In the genomic region with DNA sequence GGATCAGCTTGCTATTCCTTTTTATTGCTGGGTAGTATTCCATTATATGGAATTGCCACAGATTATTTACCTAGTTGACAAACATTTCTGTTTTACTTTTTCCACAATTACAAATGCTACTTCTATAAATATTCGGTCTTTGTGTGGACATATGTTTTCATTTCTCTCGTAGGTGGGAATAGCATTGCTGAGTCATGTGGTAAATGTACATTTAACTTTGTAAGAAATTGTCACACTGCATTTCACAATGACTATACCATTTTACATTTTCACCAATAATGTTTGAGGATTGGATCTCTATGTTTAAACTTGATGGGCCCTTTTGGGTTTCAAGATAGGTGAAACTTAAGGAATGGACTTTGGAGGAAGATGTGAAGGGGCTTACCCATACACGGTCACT, we compare ENCODE assay signal across 1 cellular context.
TF ChIP-seq lines count a peak whose summit lies in the region.

No MANE protein-coding gene starts in this region.

TF ChIP-seq in K562, 482 proteins besides CTCF, POLR2A, EP300 and RAD21:
- 0 out of 4 replicates have a peak, but pooled peaks of 1 of the 2 experiments have one; percentile 7 for TF ChIP-seq KDM1A (IDR thresholded peaks at IDR 0.05)
- no peak for TF ChIP-seq WHSC1 (IDR thresholded peaks at IDR 0.05; ENCODE audit: low read length)
- peak; percentile 46; the same call in 1 of the 2 replicates for TF ChIP-seq DPF2 (IDR thresholded peaks at IDR 0.05)
- peak; percentile 67 for TF ChIP-seq CEBPB (tag; IDR thresholded peaks at IDR 0.05)
- TF ChIP-seq ZNF592 (IDR thresholded peaks at IDR 0.05): peak; percentile 75; the same call in 1 of the 2 replicates
- TF ChIP-seq, protein P1, sequence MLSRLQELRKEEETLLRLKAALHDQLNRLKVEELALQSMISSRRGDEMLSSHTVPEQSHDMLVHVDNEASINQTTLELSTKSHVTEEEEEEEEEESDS (CRISPR knock-in tag; IDR thresholded peaks at IDR 0.05): no peak
- TF ChIP-seq SMARCC2 (IDR thresholded peaks at IDR 0.05; ENCODE audit: low read depth): 0 out of 2 replicates have a peak, but pooled peaks have one; percentile 18
- TF ChIP-seq SPI1 (IDR thresholded peaks at IDR 0.05; ENCODE audit: borderline replicate concordance, low read depth, low read length): no peak
- TF ChIP-seq MAFG (tag; conservative IDR thresholded peaks at IDR 0.05): peak; percentile 95
- TF ChIP-seq NFE2 (IDR thresholded peaks at IDR 0.05; ENCODE audit: low read depth): peak; percentile 84
- TF ChIP-seq MAFF (IDR thresholded peaks at IDR 0.05; ENCODE audit: low read length): peak; percentile 79
- TF ChIP-seq MAFK (IDR thresholded peaks at IDR 0.05; ENCODE audit: low read length): peak; percentile 68
- peak; percentile 44; the same call in 1 of the 2 replicates for TF ChIP-seq SMARCE1 (IDR thresholded peaks at IDR 0.05)
- TF ChIP-seq RAD51 (IDR thresholded peaks at IDR 0.05; ENCODE audit: borderline replicate concordance, low read depth): 0 out of 2 replicates have a peak, but pooled peaks have one; percentile 9
- TF ChIP-seq ZNF316 (IDR thresholded peaks at IDR 0.05): peak; percentile 96
- TF ChIP-seq C11orf30 (IDR thresholded peaks at IDR 0.05; ENCODE audit: low read depth): peak; percentile 92
- TF ChIP-seq NCOA4 (IDR thresholded peaks at IDR 0.05; ENCODE audit: partially characterized antibody): no peak
- TF ChIP-seq HDGF (IDR thresholded peaks at IDR 0.05): 0 out of 2 replicates have a peak, but pooled peaks have one; percentile 48
- peak; percentile 70 for TF ChIP-seq NFE2L1 (tag; IDR thresholded peaks at IDR 0.05; ENCODE audit: borderline replicate concordance, low read depth)
- no peak for TF ChIP-seq CBX1 (IDR thresholded peaks at IDR 0.05; ENCODE audit: low read depth)
- TF ChIP-seq PPARD (CRISPR knock-in tag; IDR thresholded peaks at IDR 0.05): no peak
- TF ChIP-seq, protein P2, sequence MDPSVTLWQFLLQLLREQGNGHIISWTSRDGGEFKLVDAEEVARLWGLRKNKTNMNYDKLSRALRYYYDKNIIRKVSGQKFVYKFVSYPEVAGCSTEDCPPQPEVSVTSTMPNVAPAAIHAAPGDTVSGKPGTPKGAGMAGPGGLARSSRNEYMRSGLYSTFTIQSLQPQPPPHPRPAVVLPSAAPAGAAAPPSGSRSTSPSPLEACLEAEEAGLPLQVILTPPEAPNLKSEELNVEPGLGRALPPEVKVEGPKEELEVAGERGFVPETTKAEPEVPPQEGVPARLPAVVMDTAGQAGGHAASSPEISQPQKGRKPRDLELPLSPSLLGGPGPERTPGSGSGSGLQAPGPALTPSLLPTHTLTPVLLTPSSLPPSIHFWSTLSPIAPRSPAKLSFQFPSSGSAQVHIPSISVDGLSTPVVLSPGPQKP (CRISPR knock-in tag; IDR thresholded peaks at IDR 0.05): no peak
- TF ChIP-seq ZHX1 (conservative IDR thresholded peaks at IDR 0.05; ENCODE audit: low read length): 0 out of 2 replicates have a peak, but pooled peaks have one; percentile 32
- TF ChIP-seq ESRRA (IDR thresholded peaks at IDR 0.05; ENCODE audit: borderline replicate concordance, low read depth): no peak
- TF ChIP-seq ARID2 (IDR thresholded peaks at IDR 0.05): peak; percentile 6; the same call in 1 of the 2 replicates
- TF ChIP-seq ARID1B (IDR thresholded peaks at IDR 0.05): 0 out of 2 replicates have a peak, but pooled peaks have one; percentile 30
